1 cellular context compared by ENCODE assay signal in the genomic region with DNA sequence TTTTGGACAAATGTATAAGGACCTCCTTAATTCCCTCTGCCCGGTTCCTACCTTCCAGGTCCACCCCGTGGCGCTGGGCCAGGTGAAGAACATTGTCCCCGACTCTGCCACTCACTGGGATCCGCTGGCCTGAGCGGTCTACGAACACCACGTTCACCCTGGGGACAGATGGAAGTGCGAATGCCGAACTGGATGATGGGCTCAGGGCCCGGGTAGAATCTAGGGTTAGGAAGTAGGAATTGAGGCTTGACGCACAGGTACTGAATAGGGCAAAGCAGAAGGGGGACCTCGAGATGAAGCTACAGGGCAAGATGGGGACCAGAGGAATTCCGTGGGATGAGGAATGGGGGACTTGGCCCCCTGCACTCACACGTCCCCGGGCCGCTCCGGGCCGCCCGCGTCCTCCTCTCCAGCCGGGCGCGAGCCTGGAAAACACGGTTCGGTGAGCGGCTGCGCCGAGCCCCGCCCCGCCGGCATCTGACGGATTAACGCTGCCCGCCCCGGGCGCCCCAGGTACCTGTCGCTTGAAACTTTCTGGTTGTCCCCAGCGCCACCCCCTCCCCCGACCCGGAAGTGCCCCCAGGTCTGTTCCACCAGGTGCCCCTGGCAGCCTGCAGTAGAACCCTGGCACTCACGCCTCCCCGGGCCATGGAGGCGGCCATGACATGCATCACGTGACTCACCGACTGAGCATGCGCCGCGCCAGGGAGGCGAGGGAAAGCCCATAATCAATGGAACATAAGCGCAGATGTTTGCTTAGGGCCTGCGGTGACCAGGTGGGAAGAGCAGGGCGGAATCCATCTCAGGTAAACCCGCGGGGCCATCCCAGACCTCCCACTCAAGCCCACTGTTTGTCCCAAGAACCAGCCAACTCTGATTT.
A peak's percentile ranks its signal among the peaks of the same experiment; 100 is the strongest.
TF ChIP-seq lines count a peak whose summit lies in the region.

A gene (minus strand): TSS at position 681 of the 880 bp plus-strand sequence. CDS start 19 bp downstream, at position 662.

TF ChIP-seq in K562, 482 proteins besides CTCF, POLR2A, EP300 and RAD21 (continued from another document and continues in another):
- TF ChIP-seq IRF2 (CRISPR knock-in tag; IDR thresholded peaks at IDR 0.05) (no peak), MTA3 (IDR thresholded peaks at IDR 0.05; ENCODE audit: borderline replicate concordance) (no peak), ILF3 (IDR thresholded peaks at IDR 0.05; ENCODE audit: borderline replicate concordance) (peak; percentile 38; the same call in 1 of the 2 replicates), ZFX (CRISPR knock-in tag; IDR thresholded peaks at IDR 0.05) (0 out of 2 replicates have a peak, but pooled peaks have one; percentile 34), ZNF316 (IDR thresholded peaks at IDR 0.05) (no peak), EHMT2 (IDR thresholded peaks at IDR 0.05) (no peak), TCFL5 (CRISPR knock-in tag; conservative IDR thresholded peaks at IDR 0.05) (no peak), ZNF3 (CRISPR knock-in tag; IDR thresholded peaks at IDR 0.05) (no peak), CHCHD3 (CRISPR knock-in tag; IDR thresholded peaks at IDR 0.05) (no peak), MTA1 (IDR thresholded peaks at IDR 0.05; ENCODE audit: borderline replicate concordance) (no peak), RHOXF2B (CRISPR knock-in tag; conservative IDR thresholded peaks at IDR 0.05) (no peak), ZFPM2 (CRISPR knock-in tag; IDR thresholded peaks at IDR 0.05) (no peak), SP2 (IDR thresholded peaks at IDR 0.05; ENCODE audit: extremely low read depth, low read depth, low read length, poor library complexity, severe bottlenecking) (no peak), ZNF561 (CRISPR knock-in tag; conservative IDR thresholded peaks at IDR 0.05) (no peak), EZH2 (IDR thresholded peaks at IDR 0.05; ENCODE audit: borderline replicate concordance, low read depth, low read length) (no peak), FOXP1 (CRISPR knock-in tag; IDR thresholded peaks at IDR 0.05) (0 out of 2 replicates have a peak, but pooled peaks have one; percentile 40), GABPB2 (CRISPR knock-in tag; conservative IDR thresholded peaks at IDR 0.05) (no peak), ERF (CRISPR knock-in tag; IDR thresholded peaks at IDR 0.05) (no peak), SLC30A9 (CRISPR knock-in tag; IDR thresholded peaks at IDR 0.05) (no peak)
- TF ChIP-seq, protein P1, sequence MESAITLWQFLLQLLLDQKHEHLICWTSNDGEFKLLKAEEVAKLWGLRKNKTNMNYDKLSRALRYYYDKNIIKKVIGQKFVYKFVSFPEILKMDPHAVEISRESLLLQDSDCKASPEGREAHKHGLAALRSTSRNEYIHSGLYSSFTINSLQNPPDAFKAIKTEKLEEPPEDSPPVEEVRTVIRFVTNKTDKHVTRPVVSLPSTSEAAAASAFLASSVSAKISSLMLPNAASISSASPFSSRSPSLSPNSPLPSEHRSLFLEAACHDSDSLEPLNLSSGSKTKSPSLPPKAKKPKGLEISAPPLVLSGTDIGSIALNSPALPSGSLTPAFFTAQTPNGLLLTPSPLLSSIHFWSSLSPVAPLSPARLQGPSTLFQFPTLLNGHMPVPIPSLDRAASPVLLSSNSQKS (CRISPR knock-in tag; IDR thresholded peaks at IDR 0.05) = no peak
- TF ChIP-seq, protein P2, sequence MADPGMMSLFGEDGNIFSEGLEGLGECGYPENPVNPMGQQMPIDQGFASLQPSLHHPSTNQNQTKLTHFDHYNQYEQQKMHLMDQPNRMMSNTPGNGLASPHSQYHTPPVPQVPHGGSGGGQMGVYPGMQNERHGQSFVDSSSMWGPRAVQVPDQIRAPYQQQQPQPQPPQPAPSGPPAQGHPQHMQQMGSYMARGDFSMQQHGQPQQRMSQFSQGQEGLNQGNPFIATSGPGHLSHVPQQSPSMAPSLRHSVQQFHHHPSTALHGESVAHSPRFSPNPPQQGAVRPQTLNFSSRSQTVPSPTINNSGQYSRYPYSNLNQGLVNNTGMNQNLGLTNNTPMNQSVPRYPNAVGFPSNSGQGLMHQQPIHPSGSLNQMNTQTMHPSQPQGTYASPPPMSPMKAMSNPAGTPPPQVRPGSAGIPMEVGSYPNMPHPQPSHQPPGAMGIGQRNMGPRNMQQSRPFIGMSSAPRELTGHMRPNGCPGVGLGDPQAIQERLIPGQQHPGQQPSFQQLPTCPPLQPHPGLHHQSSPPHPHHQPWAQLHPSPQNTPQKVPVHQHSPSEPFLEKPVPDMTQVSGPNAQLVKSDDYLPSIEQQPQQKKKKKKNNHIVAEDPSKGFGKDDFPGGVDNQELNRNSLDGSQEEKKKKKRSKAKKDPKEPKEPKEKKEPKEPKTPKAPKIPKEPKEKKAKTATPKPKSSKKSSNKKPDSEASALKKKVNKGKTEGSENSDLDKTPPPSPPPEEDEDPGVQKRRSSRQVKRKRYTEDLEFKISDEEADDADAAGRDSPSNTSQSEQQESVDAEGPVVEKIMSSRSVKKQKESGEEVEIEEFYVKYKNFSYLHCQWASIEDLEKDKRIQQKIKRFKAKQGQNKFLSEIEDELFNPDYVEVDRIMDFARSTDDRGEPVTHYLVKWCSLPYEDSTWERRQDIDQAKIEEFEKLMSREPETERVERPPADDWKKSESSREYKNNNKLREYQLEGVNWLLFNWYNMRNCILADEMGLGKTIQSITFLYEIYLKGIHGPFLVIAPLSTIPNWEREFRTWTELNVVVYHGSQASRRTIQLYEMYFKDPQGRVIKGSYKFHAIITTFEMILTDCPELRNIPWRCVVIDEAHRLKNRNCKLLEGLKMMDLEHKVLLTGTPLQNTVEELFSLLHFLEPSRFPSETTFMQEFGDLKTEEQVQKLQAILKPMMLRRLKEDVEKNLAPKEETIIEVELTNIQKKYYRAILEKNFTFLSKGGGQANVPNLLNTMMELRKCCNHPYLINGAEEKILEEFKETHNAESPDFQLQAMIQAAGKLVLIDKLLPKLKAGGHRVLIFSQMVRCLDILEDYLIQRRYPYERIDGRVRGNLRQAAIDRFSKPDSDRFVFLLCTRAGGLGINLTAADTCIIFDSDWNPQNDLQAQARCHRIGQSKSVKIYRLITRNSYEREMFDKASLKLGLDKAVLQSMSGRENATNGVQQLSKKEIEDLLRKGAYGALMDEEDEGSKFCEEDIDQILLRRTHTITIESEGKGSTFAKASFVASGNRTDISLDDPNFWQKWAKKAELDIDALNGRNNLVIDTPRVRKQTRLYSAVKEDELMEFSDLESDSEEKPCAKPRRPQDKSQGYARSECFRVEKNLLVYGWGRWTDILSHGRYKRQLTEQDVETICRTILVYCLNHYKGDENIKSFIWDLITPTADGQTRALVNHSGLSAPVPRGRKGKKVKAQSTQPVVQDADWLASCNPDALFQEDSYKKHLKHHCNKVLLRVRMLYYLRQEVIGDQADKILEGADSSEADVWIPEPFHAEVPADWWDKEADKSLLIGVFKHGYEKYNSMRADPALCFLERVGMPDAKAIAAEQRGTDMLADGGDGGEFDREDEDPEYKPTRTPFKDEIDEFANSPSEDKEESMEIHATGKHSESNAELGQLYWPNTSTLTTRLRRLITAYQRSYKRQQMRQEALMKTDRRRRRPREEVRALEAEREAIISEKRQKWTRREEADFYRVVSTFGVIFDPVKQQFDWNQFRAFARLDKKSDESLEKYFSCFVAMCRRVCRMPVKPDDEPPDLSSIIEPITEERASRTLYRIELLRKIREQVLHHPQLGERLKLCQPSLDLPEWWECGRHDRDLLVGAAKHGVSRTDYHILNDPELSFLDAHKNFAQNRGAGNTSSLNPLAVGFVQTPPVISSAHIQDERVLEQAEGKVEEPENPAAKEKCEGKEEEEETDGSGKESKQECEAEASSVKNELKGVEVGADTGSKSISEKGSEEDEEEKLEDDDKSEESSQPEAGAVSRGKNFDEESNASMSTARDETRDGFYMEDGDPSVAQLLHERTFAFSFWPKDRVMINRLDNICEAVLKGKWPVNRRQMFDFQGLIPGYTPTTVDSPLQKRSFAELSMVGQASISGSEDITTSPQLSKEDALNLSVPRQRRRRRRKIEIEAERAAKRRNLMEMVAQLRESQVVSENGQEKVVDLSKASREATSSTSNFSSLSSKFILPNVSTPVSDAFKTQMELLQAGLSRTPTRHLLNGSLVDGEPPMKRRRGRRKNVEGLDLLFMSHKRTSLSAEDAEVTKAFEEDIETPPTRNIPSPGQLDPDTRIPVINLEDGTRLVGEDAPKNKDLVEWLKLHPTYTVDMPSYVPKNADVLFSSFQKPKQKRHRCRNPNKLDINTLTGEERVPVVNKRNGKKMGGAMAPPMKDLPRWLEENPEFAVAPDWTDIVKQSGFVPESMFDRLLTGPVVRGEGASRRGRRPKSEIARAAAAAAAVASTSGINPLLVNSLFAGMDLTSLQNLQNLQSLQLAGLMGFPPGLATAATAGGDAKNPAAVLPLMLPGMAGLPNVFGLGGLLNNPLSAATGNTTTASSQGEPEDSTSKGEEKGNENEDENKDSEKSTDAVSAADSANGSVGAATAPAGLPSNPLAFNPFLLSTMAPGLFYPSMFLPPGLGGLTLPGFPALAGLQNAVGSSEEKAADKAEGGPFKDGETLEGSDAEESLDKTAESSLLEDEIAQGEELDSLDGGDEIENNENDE (IDR thresholded peaks at IDR 0.05; ENCODE audit: low read depth, low read length) = peak; percentile 83
- TF ChIP-seq, protein P3, sequence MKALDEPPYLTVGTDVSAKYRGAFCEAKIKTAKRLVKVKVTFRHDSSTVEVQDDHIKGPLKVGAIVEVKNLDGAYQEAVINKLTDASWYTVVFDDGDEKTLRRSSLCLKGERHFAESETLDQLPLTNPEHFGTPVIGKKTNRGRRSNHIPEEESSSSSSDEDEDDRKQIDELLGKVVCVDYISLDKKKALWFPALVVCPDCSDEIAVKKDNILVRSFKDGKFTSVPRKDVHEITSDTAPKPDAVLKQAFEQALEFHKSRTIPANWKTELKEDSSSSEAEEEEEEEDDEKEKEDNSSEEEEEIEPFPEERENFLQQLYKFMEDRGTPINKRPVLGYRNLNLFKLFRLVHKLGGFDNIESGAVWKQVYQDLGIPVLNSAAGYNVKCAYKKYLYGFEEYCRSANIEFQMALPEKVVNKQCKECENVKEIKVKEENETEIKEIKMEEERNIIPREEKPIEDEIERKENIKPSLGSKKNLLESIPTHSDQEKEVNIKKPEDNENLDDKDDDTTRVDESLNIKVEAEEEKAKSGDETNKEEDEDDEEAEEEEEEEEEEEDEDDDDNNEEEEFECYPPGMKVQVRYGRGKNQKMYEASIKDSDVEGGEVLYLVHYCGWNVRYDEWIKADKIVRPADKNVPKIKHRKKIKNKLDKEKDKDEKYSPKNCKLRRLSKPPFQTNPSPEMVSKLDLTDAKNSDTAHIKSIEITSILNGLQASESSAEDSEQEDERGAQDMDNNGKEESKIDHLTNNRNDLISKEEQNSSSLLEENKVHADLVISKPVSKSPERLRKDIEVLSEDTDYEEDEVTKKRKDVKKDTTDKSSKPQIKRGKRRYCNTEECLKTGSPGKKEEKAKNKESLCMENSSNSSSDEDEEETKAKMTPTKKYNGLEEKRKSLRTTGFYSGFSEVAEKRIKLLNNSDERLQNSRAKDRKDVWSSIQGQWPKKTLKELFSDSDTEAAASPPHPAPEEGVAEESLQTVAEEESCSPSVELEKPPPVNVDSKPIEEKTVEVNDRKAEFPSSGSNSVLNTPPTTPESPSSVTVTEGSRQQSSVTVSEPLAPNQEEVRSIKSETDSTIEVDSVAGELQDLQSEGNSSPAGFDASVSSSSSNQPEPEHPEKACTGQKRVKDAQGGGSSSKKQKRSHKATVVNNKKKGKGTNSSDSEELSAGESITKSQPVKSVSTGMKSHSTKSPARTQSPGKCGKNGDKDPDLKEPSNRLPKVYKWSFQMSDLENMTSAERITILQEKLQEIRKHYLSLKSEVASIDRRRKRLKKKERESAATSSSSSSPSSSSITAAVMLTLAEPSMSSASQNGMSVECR (CRISPR knock-in tag; IDR thresholded peaks at IDR 0.05) = peak; percentile 99
- TF ChIP-seq, protein P4, sequence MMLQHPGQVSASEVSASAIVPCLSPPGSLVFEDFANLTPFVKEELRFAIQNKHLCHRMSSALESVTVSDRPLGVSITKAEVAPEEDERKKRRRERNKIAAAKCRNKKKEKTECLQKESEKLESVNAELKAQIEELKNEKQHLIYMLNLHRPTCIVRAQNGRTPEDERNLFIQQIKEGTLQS (IDR thresholded peaks at IDR 0.05) = peak; percentile 66
- TF ChIP-seq, protein P4 (CRISPR knock-in tag; conservative IDR thresholded peaks at IDR 0.05) = no peak
- TF ChIP-seq, protein P5, sequence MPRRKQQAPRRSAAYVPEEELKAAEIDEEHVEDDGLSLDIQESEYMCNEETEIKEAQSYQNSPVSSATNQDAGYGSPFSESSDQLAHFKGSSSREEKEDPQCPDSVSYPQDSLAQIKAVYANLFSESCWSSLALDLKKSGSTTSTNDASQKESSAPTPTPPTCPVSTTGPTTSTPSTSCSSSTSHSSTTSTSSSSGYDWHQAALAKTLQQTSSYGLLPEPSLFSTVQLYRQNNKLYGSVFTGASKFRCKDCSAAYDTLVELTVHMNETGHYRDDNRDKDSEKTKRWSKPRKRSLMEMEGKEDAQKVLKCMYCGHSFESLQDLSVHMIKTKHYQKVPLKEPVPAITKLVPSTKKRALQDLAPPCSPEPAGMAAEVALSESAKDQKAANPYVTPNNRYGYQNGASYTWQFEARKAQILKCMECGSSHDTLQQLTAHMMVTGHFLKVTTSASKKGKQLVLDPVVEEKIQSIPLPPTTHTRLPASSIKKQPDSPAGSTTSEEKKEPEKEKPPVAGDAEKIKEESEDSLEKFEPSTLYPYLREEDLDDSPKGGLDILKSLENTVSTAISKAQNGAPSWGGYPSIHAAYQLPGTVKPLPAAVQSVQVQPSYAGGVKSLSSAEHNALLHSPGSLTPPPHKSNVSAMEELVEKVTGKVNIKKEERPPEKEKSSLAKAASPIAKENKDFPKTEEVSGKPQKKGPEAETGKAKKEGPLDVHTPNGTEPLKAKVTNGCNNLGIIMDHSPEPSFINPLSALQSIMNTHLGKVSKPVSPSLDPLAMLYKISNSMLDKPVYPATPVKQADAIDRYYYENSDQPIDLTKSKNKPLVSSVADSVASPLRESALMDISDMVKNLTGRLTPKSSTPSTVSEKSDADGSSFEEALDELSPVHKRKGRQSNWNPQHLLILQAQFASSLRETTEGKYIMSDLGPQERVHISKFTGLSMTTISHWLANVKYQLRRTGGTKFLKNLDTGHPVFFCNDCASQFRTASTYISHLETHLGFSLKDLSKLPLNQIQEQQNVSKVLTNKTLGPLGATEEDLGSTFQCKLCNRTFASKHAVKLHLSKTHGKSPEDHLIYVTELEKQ (CRISPR knock-in tag; IDR thresholded peaks at IDR 0.05) = no peak
- TF ChIP-seq, protein P6, sequence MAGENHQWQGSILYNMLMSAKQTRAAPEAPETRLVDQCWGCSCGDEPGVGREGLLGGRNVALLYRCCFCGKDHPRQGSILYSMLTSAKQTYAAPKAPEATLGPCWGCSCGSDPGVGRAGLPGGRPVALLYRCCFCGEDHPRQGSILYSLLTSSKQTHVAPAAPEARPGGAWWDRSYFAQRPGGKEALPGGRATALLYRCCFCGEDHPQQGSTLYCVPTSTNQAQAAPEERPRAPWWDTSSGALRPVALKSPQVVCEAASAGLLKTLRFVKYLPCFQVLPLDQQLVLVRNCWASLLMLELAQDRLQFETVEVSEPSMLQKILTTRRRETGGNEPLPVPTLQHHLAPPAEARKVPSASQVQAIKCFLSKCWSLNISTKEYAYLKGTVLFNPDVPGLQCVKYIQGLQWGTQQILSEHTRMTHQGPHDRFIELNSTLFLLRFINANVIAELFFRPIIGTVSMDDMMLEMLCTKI (IDR thresholded peaks at IDR 0.05; ENCODE audit: partially characterized antibody) = no peak
- TF ChIP-seq, protein P7, sequence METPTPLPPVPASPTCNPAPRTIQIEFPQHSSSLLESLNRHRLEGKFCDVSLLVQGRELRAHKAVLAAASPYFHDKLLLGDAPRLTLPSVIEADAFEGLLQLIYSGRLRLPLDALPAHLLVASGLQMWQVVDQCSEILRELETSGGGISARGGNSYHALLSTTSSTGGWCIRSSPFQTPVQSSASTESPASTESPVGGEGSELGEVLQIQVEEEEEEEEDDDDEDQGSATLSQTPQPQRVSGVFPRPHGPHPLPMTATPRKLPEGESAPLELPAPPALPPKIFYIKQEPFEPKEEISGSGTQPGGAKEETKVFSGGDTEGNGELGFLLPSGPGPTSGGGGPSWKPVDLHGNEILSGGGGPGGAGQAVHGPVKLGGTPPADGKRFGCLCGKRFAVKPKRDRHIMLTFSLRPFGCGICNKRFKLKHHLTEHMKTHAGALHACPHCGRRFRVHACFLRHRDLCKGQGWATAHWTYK (CRISPR knock-in tag; IDR thresholded peaks at IDR 0.05) = no peak
